35 cellular contexts compared by ENCODE assay signal in the genomic region with DNA sequence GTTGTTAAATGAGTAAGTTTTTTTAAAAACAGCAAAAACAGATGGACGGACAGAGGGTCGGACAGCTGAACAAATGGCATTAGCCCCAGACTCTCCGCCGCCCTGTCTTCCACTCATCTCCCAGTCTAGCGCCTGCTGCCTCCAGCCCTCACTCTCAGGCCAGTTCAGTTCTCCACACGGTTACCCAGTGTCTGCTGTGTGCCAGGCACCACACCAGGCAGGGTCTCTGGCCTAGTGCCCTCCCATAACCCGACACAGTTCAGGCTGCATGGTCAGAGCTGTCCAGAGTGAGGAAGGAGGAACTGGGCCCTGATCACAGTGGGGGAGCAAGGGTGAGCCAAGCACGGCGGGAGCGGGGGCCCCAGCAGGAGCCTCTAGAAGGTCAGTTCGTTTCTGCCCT. TPM values are rescaled to one million over a fixed set of nuclear protein-coding genes. Genes with fewer than 3 reads are reported as not detected.
DNase-seq lines count a peak whose midpoint lies in the region; ATAC-seq and TF ChIP-seq lines count a peak whose summit lies in the region.
"Had no signal": no experiment of that assay in that cellular context is flagged by ENCODE, and none has a peak within 500 bp of the region (broad histone marks: within the 10 kb centered on the region; RNA-seq: fewer than 3 reads in every experiment).

No MANE protein-coding gene starts in this region.

- H3K27ac ChIP-seq in right cardiac atrium (ENCODE audit: low read length) (no peak overlapping the region), right atrium auricular region (no peak overlapping the region)
- no peak overlapping the region for H3K27ac ChIP-seq in effector memory CD4-positive, alpha-beta T cell (ENCODE audit: insufficient read depth, low read length, poor library complexity, severe bottlenecking)
- H3K27ac ChIP-seq: brain microvascular endothelial cell, colonic mucosa, transverse colon, VCaP had no signal

- DNase-seq in right cardiac atrium (peak in 2 of 3 donors; percentile 15 to 23), right atrium auricular region (ENCODE audit: low spot score) (no peak), chondrocyte (ENCODE audit: low spot score) (peak; percentile 59), natural killer cell (no peak), MG63 (no peak), inferior parietal cortex (ENCODE audit: extremely low spot score) (no peak)
- no peak for DNase-seq in effector memory CD4-positive, alpha-beta T cell
- DNase-seq: ACHN; activated CD4-positive, alpha-beta T cell treated with anti-CD3 and anti-CD28 coated beads for 48 hours; activated naive CD4-positive, alpha-beta T cell treated with Interleukin-2 at 50 U/mL for 16 hours; activated T-cell treated with anti-CD3 and anti-CD28 coated beads, Interleukin-2, amount 50 U/mL, for 48 hours; BE2C; brain microvascular endothelial cell; colonic mucosa; COR-L47; effector memory CD8-positive, alpha-beta T cell; erythroblast; GF-D8; kidney glomerular epithelial cell; NCI-H1436; NCI-H446; NCI-H82; stimulated activated CD4-positive, alpha-beta T cell treated with anti-CD3 and anti-CD28 coated beads, Interleukin-2, amount 100 ng/mL, for 48 hours; transverse colon had no signal

- no peaks in the 10 kb centered on the region for H3K36me3 ChIP-seq in right atrium auricular region
- no peaks in the 10 kb centered on the region for H3K36me3 ChIP-seq in effector memory CD4-positive, alpha-beta T cell (ENCODE audit: control insufficient read depth, insufficient read depth, low read length)
- no peaks in the 10 kb centered on the region for H3K36me3 ChIP-seq in MG63
- H3K36me3 ChIP-seq: BE2C, brain microvascular endothelial cell, colonic mucosa, HAP-1, transverse colon had no signal

- H3K4me1 ChIP-seq in right cardiac atrium (ENCODE audit: control insufficient read depth, insufficient read depth, low read length) (no peaks in the 10 kb centered on the region), right atrium auricular region (peaks cover 0 to 13% of the 10 kb centered on the region in 2 donors)
- peaks cover 5% of the 10 kb centered on the region for H3K4me1 ChIP-seq in effector memory CD4-positive, alpha-beta T cell (ENCODE audit: control insufficient read depth, insufficient read depth, low read length, poor library complexity, severe bottlenecking)
- H3K4me1 ChIP-seq: BE2C, colonic mucosa had no signal

- no peaks in the 10 kb centered on the region for H3K9me3 ChIP-seq in right cardiac atrium (ENCODE audit: control insufficient read depth, low read length)
- no peaks in the 10 kb centered on the region for H3K9me3 ChIP-seq in right atrium auricular region
- no peaks in the 10 kb centered on the region for H3K9me3 ChIP-seq in effector memory CD4-positive, alpha-beta T cell (ENCODE audit: control insufficient read depth, low read length)
- no peaks in the 10 kb centered on the region for H3K9me3 ChIP-seq in MG63
- H3K9me3 ChIP-seq: BE2C, colonic mucosa, HAP-1, transverse colon had no signal

- ATAC-seq in right cardiac atrium (no peak), natural killer cell (no peak), HG03175 (IDR thresholded peaks at IDR 0.05; ENCODE audit: unreplicated experiment) (no peak)
- ATAC-seq: effector memory CD8-positive, alpha-beta T cell; K562 had no signal

- H3K27me3 Mint-ChIP-seq in chondrocyte (ENCODE audit: low read depth) = no peaks in the 10 kb centered on the region
- no peaks in the 10 kb centered on the region for H3K27me3 Mint-ChIP-seq in natural killer cell (ENCODE audit: low read depth in 2 of 2)

- H3K36me3 Mint-ChIP-seq in chondrocyte (ENCODE audit: low read depth) (no peaks in the 10 kb centered on the region), natural killer cell (no peaks in the 10 kb centered on the region)
- H3K36me3 Mint-ChIP-seq: memory B cell had no signal

- H3K4me1 Mint-ChIP-seq in chondrocyte (ENCODE audit: low read depth) (peaks cover 34% of the 10 kb centered on the region), natural killer cell (peaks cover 24 to 50% of the 10 kb centered on the region in 2 donors)
- H3K4me1 Mint-ChIP-seq: memory B cell had no signal

- no peak overlapping the region for H3K4me3 Mint-ChIP-seq in chondrocyte (ENCODE audit: unreplicated experiment)
- H3K4me3 Mint-ChIP-seq in natural killer cell = no peak overlapping the region
- H3K4me3 Mint-ChIP-seq: effector memory CD8-positive, alpha-beta T cell; memory B cell had no signal

- H3K27ac Mint-ChIP-seq in chondrocyte (ENCODE audit: unreplicated experiment) (no peak overlapping the region), natural killer cell (peak overlapping the region; percentile 41 to 64)
- H3K27ac Mint-ChIP-seq: memory B cell had no signal

- TF ChIP-seq CTCF in right atrium auricular region (IDR thresholded peaks at IDR 0.05) (no peak), chondrocyte (IDR thresholded peaks at IDR 0.05) (no peak), natural killer cell (IDR thresholded peaks at IDR 0.05) (no peak)

- H3K27me3 ChIP-seq in right cardiac atrium (ENCODE audit: control insufficient read depth, insufficient read depth) (no peaks in the 10 kb centered on the region), right atrium auricular region (no peaks in the 10 kb centered on the region), MG63 (no peaks in the 10 kb centered on the region)
- H3K27me3 ChIP-seq in effector memory CD4-positive, alpha-beta T cell (replicated peaks; ENCODE audit: control insufficient read depth, insufficient read depth, low read length, poor library complexity, severe bottlenecking) = no peaks in the 10 kb centered on the region
- H3K27me3 ChIP-seq: BE2C, brain microvascular endothelial cell, colonic mucosa, transverse colon had no signal

- 86% methylated on average over 11 of the region's 11 CpGs for WGBS in right cardiac atrium

- intact Hi-C loops in right cardiac atrium (cut with DNase I) (loop anchor here in 1 of 4 donors (5.0 kb wide), 1 partner anchor 130 kb away; no protein-coding TSS in a partner anchor), natural killer cell (cut with micrococcal nuclease) (no loop called here)

- H3K4me3 ChIP-seq in right cardiac atrium (ENCODE audit: low read length) (no peak overlapping the region), right atrium auricular region (no peak overlapping the region), MG63 (no peak overlapping the region)
- no peak overlapping the region for H3K4me3 ChIP-seq in effector memory CD4-positive, alpha-beta T cell (ENCODE audit: insufficient read depth, low read depth, low read length, poor library complexity, severe bottlenecking)
- H3K4me3 ChIP-seq: colonic mucosa, HAP-1, K562, transverse colon had no signal

- H3K9me3 Mint-ChIP-seq in chondrocyte (ENCODE audit: low read depth) (no peaks in the 10 kb centered on the region), natural killer cell (no peaks in the 10 kb centered on the region)

RNA-seq across cellular contexts. Expression of a gene that starts 12.9 kb away (rescaled TPM):
- total RNA-seq in right cardiac atrium (not detected), right atrium auricular region (not detected), chondrocyte (not detected in 3 replicates), natural killer cell (not detected)
- not detected for polyA plus RNA-seq in right cardiac atrium
- total RNA-seq in MG63 (2014; rRNA removed; shearing (Covaris generic); ENCODE audit: low replicate concordance) = not detected in 2 replicates
- total RNA-seq: colonic mucosa; fibroblast of villous mesenchyme; HT-29; K562; MCF 10A; omental fat pad; RPMI7951; T-helper 2 cell treated with Interferon-gamma antibody and Interleukin-4, amounts not matched to agents 100 ng/mL and 5 ng/mL, for 36 hours; transverse colon had no signal

Comparison
In these comparisons a context has a peak if more than half of its experiments do, and no peak if none do; other contexts are left out.
1. DNase-seq: peak in right cardiac atrium (2 of 3) and chondrocyte (single experiment); none in right atrium auricular region (single experiment), natural killer cell (single experiment), effector memory CD4-positive, alpha-beta T cell (0 of 3), MG63 (single experiment) and inferior parietal cortex (single experiment).